ENCODE assay signal across 11 cellular contexts in genomic region chr4:32824321-32824720, GRCh38.
"Had no signal": no experiment of that assay in that cellular context is flagged by ENCODE, and none has a peak within 500 bp of the region (broad histone marks: within the 10 kb centered on the region; RNA-seq: fewer than 3 reads in every experiment).

No MANE protein-coding gene starts in this region.

- H3K36me3 ChIP-seq: colonic mucosa, heart left ventricle, right atrium auricular region, thyroid gland had no signal

- H3K4me1 ChIP-seq: colonic mucosa, heart left ventricle, right atrium auricular region, thyroid gland had no signal

- H3K27me3 ChIP-seq: colonic mucosa, heart left ventricle, right atrium auricular region, thyroid gland had no signal

- ATAC-seq: heart left ventricle; stimulated activated effector memory CD8-positive, alpha-beta T cell treated with anti-CD3 and anti-CD28 coated beads, Interleukin-12 subunit alpha, Interleukin-12 subunit beta, amount 100 ng/mL, for 72 hours had no signal

- H3K27ac ChIP-seq: colonic mucosa, heart left ventricle, right atrium auricular region, thyroid gland had no signal

- H3K9me3 ChIP-seq: colonic mucosa, right atrium auricular region, thyroid gland had no signal

- H3K4me3 ChIP-seq: colonic mucosa, heart left ventricle, right atrium auricular region, thyroid gland had no signal

- DNase-seq: activated CD4-positive, alpha-beta T cell treated with anti-CD3 and anti-CD28 coated beads, Interleukin-2, amount 10 ng/mL, durations not matched to agents 7 days and 5 days; activated CD4-positive, CD25-positive, alpha-beta regulatory T cell; activated naive CD4-positive, alpha-beta T cell treated with anti-CD3 and anti-CD28 coated beads, Interleukin-2, amount 50 U/mL, for 16 hours; colonic mucosa; effector memory CD4-positive, alpha-beta T cell; foreskin melanocyte; heart left ventricle; naive B cell; thyroid gland had no signal
